11 cellular contexts compared by ENCODE assay signal in genomic region chr2:181517685-181518301, GRCh38.
DNase-seq lines count a peak whose midpoint lies in the region; ATAC-seq, FAIRE-seq and TF ChIP-seq lines count a peak whose summit lies in the region.
"Had no signal": no experiment of that assay in that cellular context is flagged by ENCODE, and none has a peak within 500 bp of the region (broad histone marks: within the 10 kb centered on the region; RNA-seq: fewer than 3 reads in every experiment).

No MANE protein-coding gene starts in this region.

- H3K4me1 ChIP-seq in mammary epithelial cell (ENCODE audit: insufficient read depth, low read length), result peaks cover 13% of the 10 kb centered on the region
- H3K4me1 ChIP-seq in pancreas, result peaks cover 0 to 4% (median 0%) of the 10 kb centered on the region in 3 donors

- peak overlapping the region; percentile 30 for H3K27ac ChIP-seq in mammary epithelial cell (ENCODE audit: insufficient read depth, low read depth, low read length)
- H3K27ac ChIP-seq in pancreas, result no peak overlapping the region

- no peak overlapping the region for H3K27ac Mint-ChIP-seq in endothelial cell (ENCODE audit: unreplicated experiment)

- no peak overlapping the region for H3K4me3 Mint-ChIP-seq in endothelial cell (ENCODE audit: unreplicated experiment)

- no peaks in the 10 kb centered on the region for H3K79me2 ChIP-seq in mammary epithelial cell (ENCODE audit: insufficient read depth, low read length)

- H3K36me3 ChIP-seq in mammary epithelial cell (ENCODE audit: insufficient read depth, low read length), result no peaks in the 10 kb centered on the region
- no peaks in the 10 kb centered on the region for H3K36me3 ChIP-seq in pancreas

- peak; percentile 77 to 80 (median 78) for ATAC-seq in pancreas

- no peaks in the 10 kb centered on the region for H3K27me3 ChIP-seq in mammary epithelial cell (ENCODE audit: insufficient read depth, low read length)
- H3K27me3 ChIP-seq in pancreas, result no peaks in the 10 kb centered on the region

- dilution Hi-C loops in mammary epithelial cell (cut with HindIII; ENCODE audit: low sequenced_read_pairs), result no loop called here

- no peaks in the 10 kb centered on the region for H3K27me3 Mint-ChIP-seq in endothelial cell (ENCODE audit: unreplicated experiment)

- FAIRE-seq in pancreas (lab: Jason Lieb, UNC), result no peak
- FAIRE-seq: endothelial cell of umbilical vein had no signal

- no peak overlapping the region for H3K4me3 ChIP-seq in mammary epithelial cell (replicated peaks in 1 of 3; ENCODE audit: insufficient read depth in 1 of 3, low read depth in 2 of 3, low read length in 3 of 3)
- no peak overlapping the region for H3K4me3 ChIP-seq in pancreas

- H3K4me1 Mint-ChIP-seq in endothelial cell (ENCODE audit: unreplicated experiment), result no peaks in the 10 kb centered on the region

- 0% methylated on average over 1 of the region's 1 CpG for WGBS in mammary epithelial cell (ENCODE audit: low coverage, missing lambda C conversion rate)
- WGBS in pancreas, 2 donors, result 12 to 23% methylated on average over 1 of the region's 1 CpG

- in situ Hi-C loops in mammary epithelial cell (cut with MboI; ENCODE audit: low sequenced_read_pairs in 2 of 2) (no loop called here), ACHN (cut with HindIII; ENCODE audit: low pct_ligation_motif_present, low pct_unique_long_range_greater_than_20kb, low sequenced_read_pairs) (no loop called here)

- H3K9me3 ChIP-seq in mammary epithelial cell (replicated peaks; ENCODE audit: insufficient read depth, low read length) (no peaks in the 10 kb centered on the region), pancreas (no peaks in the 10 kb centered on the region)

- TF ChIP-seq CTCF in mammary epithelial cell (conservative IDR thresholded peaks at IDR 0.05 in 1 of 2, IDR thresholded peaks at IDR 0.05 in 1 of 2; ENCODE audit: extremely low read depth in 1 of 2, insufficient read depth in 1 of 2, low read depth in 1 of 2, low read length in 2 of 2), result no peak
- TF ChIP-seq CTCF in pancreas (IDR thresholded peaks at IDR 0.05), result no peak
- TF ChIP-seq CTCF in endothelial cell (IDR thresholded peaks at IDR 0.05; ENCODE audit: unreplicated experiment), result no peak

- H3K4me2 ChIP-seq in mammary epithelial cell (ENCODE audit: insufficient read depth, low read depth, low read length), result peak overlapping the region; percentile 34

- DNase-seq in NCI-H1092 treated with DMSO at 0.1 percent for 48 hours (lab: John Stamatoyannopoulos, UW) (peak; percentile 10), NCI-H1092 (lab: John Stamatoyannopoulos, UW) (no peak), NCI-H446 treated with DMSO at 0.1 percent for 48 hours (lab: John Stamatoyannopoulos, UW) (peak; percentile 67), mammary epithelial cell (peak; percentile 65), pancreas (no peak), endothelial cell (ENCODE audit: low spot score) (no peak), ACHN (no peak), ecto neural progenitor cell (ENCODE audit: low spot score) (no peak)
- DNase-seq: IMR-90, RPMI8226 had no signal

- H3K36me3 Mint-ChIP-seq in endothelial cell (ENCODE audit: low read depth, unreplicated experiment), result no peaks in the 10 kb centered on the region

- no peak overlapping the region for H3K9ac ChIP-seq in mammary epithelial cell (ENCODE audit: insufficient read depth, low read length)

- peak overlapping the region; percentile 16 for H2AFZ ChIP-seq in mammary epithelial cell (ENCODE audit: low read depth, low read length)

- intact Hi-C loops in mammary epithelial cell (cut with micrococcal nuclease) (no loop called here), pancreas (cut with DNase I) (no loop called here)

- BruUV-seq in mammary epithelial cell (replicated peaks; lab: Mats Ljungman, UMichigan), result no TSS peak

- no peaks in the 10 kb centered on the region for H3K9me3 Mint-ChIP-seq in endothelial cell (ENCODE audit: unreplicated experiment)

- H4K20me1 ChIP-seq in mammary epithelial cell (ENCODE audit: insufficient read depth, low read length), result no peaks in the 10 kb centered on the region

- CTCF ChIA-PET in mammary epithelial cell (lab: Charles Lee; ENCODE audit: low non-redundant PET), result interaction anchor here (0.7 kb wide), 1 partner anchor 1388 kb away, joined by 27 read pairs; no protein-coding TSS in a partner anchor

Comparison
In these comparisons a context has a peak if more than half of its experiments do, and no peak if none do; other contexts are left out.
1. DNase-seq: peak in NCI-H1092 treated with DMSO at 0.1 percent for 48 hours (single experiment), NCI-H446 treated with DMSO at 0.1 percent for 48 hours (single experiment) and mammary epithelial cell (single experiment); none in NCI-H1092 (single experiment), pancreas (0 of 6), endothelial cell (single experiment), ACHN (single experiment) and ecto neural progenitor cell (single experiment).